Comparison of ENCODE assay signal across 8 cellular contexts in genomic region chr2:101150306-101151140, GRCh38. TPM values are rescaled to one million over a fixed set of nuclear protein-coding genes. Genes with fewer than 3 reads are reported as not detected.
DNase-seq lines count a peak whose midpoint lies in the region; ATAC-seq and TF ChIP-seq lines count a peak whose summit lies in the region.

No MANE protein-coding gene starts in this region.

- TF ChIP-seq CTCF in GM13976 (IDR thresholded peaks at IDR 0.05; ENCODE audit: borderline replicate concordance, control extremely low read depth, extremely low read depth, insufficient read depth, missing control alignments), result peak; percentile 32
- TF ChIP-seq CTCF in VCaP (conservative IDR thresholded peaks at IDR 0.05), result no peak
- no peak for TF ChIP-seq CTCF in endothelial cell (IDR thresholded peaks at IDR 0.05; ENCODE audit: unreplicated experiment)
- no peak for TF ChIP-seq CTCF in upper lobe of left lung (IDR thresholded peaks at IDR 0.05)

- H3K4me3 ChIP-seq in mucosa of rectum (ENCODE audit: low read length in 2 of 2) (peak overlapping the region; percentile 73 to 76), upper lobe of left lung (peak overlapping the region; percentile 79 to 97 (median 88))

- DNase-seq in GM13976 (ENCODE audit: low spot score), result peak; percentile 72
- DNase-seq in endothelial cell (ENCODE audit: low spot score), result peak; percentile 45
- DNase-seq in upper lobe of left lung, result peak; percentile 56 to 90
- no peak for DNase-seq in NCI-H510A (lab: John Stamatoyannopoulos, UW)
- DNase-seq in effector CD8-positive, alpha-beta T cell (lab: John Stamatoyannopoulos, UW), result no peak

- no peaks in the 10 kb centered on the region for H3K36me3 ChIP-seq in mucosa of rectum (ENCODE audit: control insufficient read depth in 2 of 2, insufficient read depth in 2 of 2, low read length in 2 of 2)
- no peaks in the 10 kb centered on the region for H3K36me3 ChIP-seq in upper lobe of left lung

- ATAC-seq in HG03135 (IDR thresholded peaks at IDR 0.05; ENCODE audit: unreplicated experiment), result peak; percentile 31
- ATAC-seq in upper lobe of left lung (ENCODE audit: low FRiP score in 2 of 2), result peak in 1 of 2 donors; percentile 25

- H3K9me3 ChIP-seq in mucosa of rectum (ENCODE audit: control insufficient read depth in 2 of 2, low read length in 2 of 2) (no peaks in the 10 kb centered on the region), upper lobe of left lung (no peaks in the 10 kb centered on the region)

- peaks cover 4% of the 10 kb centered on the region for H3K27me3 Mint-ChIP-seq in endothelial cell (ENCODE audit: unreplicated experiment)

- peaks cover 12 to 21% of the 10 kb centered on the region in 2 donors for H3K4me1 ChIP-seq in mucosa of rectum (ENCODE audit: control insufficient read depth in 2 of 2, insufficient read depth in 2 of 2, low read length in 2 of 2)
- peaks cover 21 to 37% (median 30%) of the 10 kb centered on the region in 4 donors for H3K4me1 ChIP-seq in upper lobe of left lung

- H3K4me3 Mint-ChIP-seq in endothelial cell (ENCODE audit: unreplicated experiment), result peak overlapping the region; percentile 88

- WGBS in upper lobe of left lung, 2 donors, result 4 to 9% methylated on average over 17 to 61 of the region's 76 CpGs

- in situ Hi-C loops in GM13976 (cut with MboI; ENCODE audit: low sequenced_read_pairs, unreplicated experiment), result loop anchor here (10.0 to 25.0 kb wide), 2 partner anchors 126 to 538 kb away; no protein-coding TSS in a partner anchor

- H3K9ac ChIP-seq in mucosa of rectum (ENCODE audit: low read depth in 1 of 2, low read length in 2 of 2), result peak overlapping the region; percentile 47 to 82

- H3K27ac ChIP-seq in VCaP, result peak overlapping the region; percentile 82
- H3K27ac ChIP-seq in mucosa of rectum (ENCODE audit: low read depth in 2 of 2, low read length in 2 of 2), result peak overlapping the region; percentile 70 to 77
- peak overlapping the region; percentile 68 to 94 (median 82) for H3K27ac ChIP-seq in upper lobe of left lung

- H3K27me3 ChIP-seq in mucosa of rectum (ENCODE audit: control insufficient read depth in 2 of 2, insufficient read depth in 2 of 2, low read length in 2 of 2) (no peaks in the 10 kb centered on the region), upper lobe of left lung (no peaks in the 10 kb centered on the region)

- H3K4me1 Mint-ChIP-seq in endothelial cell (ENCODE audit: unreplicated experiment), result peaks cover 52% of the 10 kb centered on the region

- no peak overlapping the region for H3K27ac Mint-ChIP-seq in endothelial cell (ENCODE audit: unreplicated experiment)

- TF ChIP-seq EP300 in upper lobe of left lung (IDR thresholded peaks at IDR 0.05), result no peak

- no peak for TF ChIP-seq POLR2A in upper lobe of left lung (IDR thresholded peaks at IDR 0.05)

- no peaks in the 10 kb centered on the region for H3K9me3 Mint-ChIP-seq in endothelial cell (ENCODE audit: unreplicated experiment)

- no peaks in the 10 kb centered on the region for H3K36me3 Mint-ChIP-seq in endothelial cell (ENCODE audit: low read depth, unreplicated experiment)

RNA-seq across cellular contexts. Expression of gene TBC1D8, which starts 0.7 kb away (rescaled TPM):
- total RNA-seq in endothelial cell (ENCODE audit: unreplicated experiment) (27.5 TPM), upper lobe of left lung (100 to 1,000 TPM in 1 of 6 donors, 10 to 100 TPM in 5; 21.0 to 133 (median 56.8) TPM)

Comparison
In these comparisons a context has a peak if more than half of its experiments do, and no peak if none do; other contexts are left out.
1. DNase-seq: peak in GM13976 (single experiment), endothelial cell (single experiment) and upper lobe of left lung (2 of 2); none in NCI-H510A (single experiment) and effector CD8-positive, alpha-beta T cell (single experiment).
2. Peak in every context shown above with its lines, with median percentiles within 50 percentile points of each other: H3K27ac ChIP-seq.